8 cellular contexts compared by ENCODE assay signal in the genomic region with DNA sequence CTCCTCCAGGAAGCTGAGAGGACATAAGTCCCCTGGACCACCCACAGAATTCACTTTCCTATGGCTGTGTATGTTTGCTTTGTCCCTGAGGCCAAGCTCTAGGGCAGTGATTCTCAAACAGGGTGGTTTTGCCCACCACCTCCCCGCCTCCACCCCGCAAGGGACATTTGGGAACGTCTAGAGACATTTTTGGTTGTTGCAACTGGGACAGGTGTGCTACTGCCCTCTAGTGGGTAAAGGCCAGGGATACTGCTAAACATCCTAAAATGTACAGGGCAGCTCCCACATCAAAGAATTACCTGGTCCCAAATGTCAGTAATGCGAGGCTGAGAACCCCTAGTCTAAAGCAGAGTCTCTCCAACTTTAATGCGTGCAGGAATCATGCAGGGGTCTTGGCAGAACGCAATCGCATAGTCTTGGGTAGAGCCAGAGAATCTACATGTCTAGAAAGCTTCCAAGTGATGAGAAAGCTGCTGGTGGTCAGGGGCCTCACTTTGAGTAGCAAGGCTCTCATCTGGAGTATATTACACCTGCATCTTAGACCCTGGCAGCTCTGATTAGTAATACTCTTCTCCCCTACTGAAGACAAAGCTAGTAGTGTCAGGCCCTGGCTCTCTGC. TPM values are rescaled to one million over a fixed set of nuclear protein-coding genes. Genes with fewer than 3 reads are reported as not detected.
DNase-seq lines count a peak whose midpoint lies in the region; ATAC-seq, FAIRE-seq and TF ChIP-seq lines count a peak whose summit lies in the region.

No MANE protein-coding gene starts in this region.

- H2AFZ ChIP-seq in mesenchymal stem cell (ENCODE audit: low read depth, low read length), result no peak overlapping the region

- H3K79me1 ChIP-seq in mesenchymal stem cell (replicated peaks; ENCODE audit: low read length, poor library complexity, severe bottlenecking), result no peaks in the 10 kb centered on the region

- H3K27ac ChIP-seq in mesenchymal stem cell (ENCODE audit: low read length, poor library complexity, severe bottlenecking), result no peak overlapping the region

- no peak overlapping the region for H2AK5ac ChIP-seq in mesenchymal stem cell (ENCODE audit: low read length, severe bottlenecking)

- peaks cover 0 to 49% of the 10 kb centered on the region in 2 experiments for H3K27me3 ChIP-seq in mesenchymal stem cell (ENCODE audit: control insufficient read depth in 1 of 2, insufficient read depth in 1 of 2, low read length in 2 of 2)

- H3K14ac ChIP-seq in mesenchymal stem cell (ENCODE audit: low read length in 2 of 2), result no peak overlapping the region

- no peak for ATAC-seq in HG02870 (IDR thresholded peaks at IDR 0.05; ENCODE audit: unreplicated experiment)

- no peak for TF ChIP-seq POLR2A in GM12891 (IDR thresholded peaks at IDR 0.05; ENCODE audit: low read depth, low read length)

- CTCF ChIA-PET in AG04449 (lab: Yijun Ruan, JAX), result interaction anchor here (0.7 to 12.2 kb wide), 54 partner anchors 9 to 341 kb away, joined by 3 to 297 read pairs (median 5); a partner anchor contains a TSS

- H4K8ac ChIP-seq in mesenchymal stem cell (ENCODE audit: low read length), result no peak overlapping the region

- H3K23ac ChIP-seq in mesenchymal stem cell (ENCODE audit: low read length in 2 of 2), result no peak overlapping the region

- no peaks in the 10 kb centered on the region for H3K9me3 ChIP-seq in mesenchymal stem cell (ENCODE audit: control insufficient read depth, low read length)

- H2BK5ac ChIP-seq in mesenchymal stem cell (ENCODE audit: low read depth, low read length, poor library complexity, severe bottlenecking), result no peak overlapping the region

- peaks cover 12% of the 10 kb centered on the region for H3K4me1 ChIP-seq in mesenchymal stem cell (ENCODE audit: control insufficient read depth, insufficient read depth, low read depth, low read length)

- peak; percentile 79 for TF ChIP-seq CTCF in AG04449 (IDR thresholded peaks at IDR 0.05; ENCODE audit: insufficient read depth, low read length, missing control alignments)

- FAIRE-seq in GM12891 (lab: Jason Lieb, UNC), result peak; percentile 85

- H3K4ac ChIP-seq in mesenchymal stem cell (ENCODE audit: low read depth in 1 of 2, low read length in 2 of 2), result no peak overlapping the region

- no peak overlapping the region for H3K9ac ChIP-seq in mesenchymal stem cell (ENCODE audit: low read length)

- no peak overlapping the region for H3K4me3 ChIP-seq in AG04449 (ENCODE audit: low read depth, low read length)
- no peak overlapping the region for H3K4me3 ChIP-seq in mesenchymal stem cell (ENCODE audit: insufficient read depth in 1 of 2, low read depth in 1 of 2, low read length in 2 of 2)

- peaks cover 0 to 10% of the 10 kb centered on the region in 2 experiments for H3K36me3 ChIP-seq in mesenchymal stem cell (ENCODE audit: control insufficient read depth in 1 of 2, insufficient read depth in 2 of 2, low read depth in 1 of 2, low read length in 2 of 2)

- 17% methylated on average over 6 of the region's 7 CpGs for WGBS in mesenchymal stem cell

- no peak overlapping the region for H2BK120ac ChIP-seq in mesenchymal stem cell (ENCODE audit: low read depth, low read length)

- no peak overlapping the region for H2BK12ac ChIP-seq in mesenchymal stem cell (ENCODE audit: low read length in 2 of 2)

- POLR2A ChIA-PET in AG04449 (lab: Yijun Ruan, JAX), result interaction anchor here (0.6 kb wide), 1 partner anchor 52 kb away, joined by 4 read pairs; no protein-coding TSS in a partner anchor

- no peak overlapping the region for H3K18ac ChIP-seq in mesenchymal stem cell (ENCODE audit: low read depth in 1 of 2, low read length in 2 of 2)

- no peak overlapping the region for H2BK15ac ChIP-seq in mesenchymal stem cell (ENCODE audit: low read depth, poor library complexity, severe bottlenecking)

- H4K91ac ChIP-seq in mesenchymal stem cell (ENCODE audit: low read length), result no peak overlapping the region

- DNase-seq in AG04449 (ENCODE audit: low read depth, low spot score) (peak; percentile 7), GM12891 (ENCODE audit: insufficient read length, low spot score) (no peak), NCI-H510A (lab: John Stamatoyannopoulos, UW) (peak; percentile 3), mesenchymal stem cell (peak; percentile 55)
- DNase-seq in activated CD4-positive, alpha-beta T cell treated with anti-CD3 and anti-CD28 coated beads, Interleukin-2, amount 50 U/mL, for 4 hours, result peak; percentile 44 to 57
- peak; percentile 38 for DNase-seq in effector CD4-positive, alpha-beta T cell
- DNase-seq in stimulated activated naive CD4-positive, alpha-beta T cell treated with Interleukin-2 at 50 U/mL for 16 hours (lab: John Stamatoyannopoulos, UW), result peak; percentile 40

- H3K4me2 ChIP-seq in mesenchymal stem cell (ENCODE audit: low read length, poor library complexity, severe bottlenecking), result no peak overlapping the region

TF ChIP-seq in GM12891, 5 proteins besides CTCF, POLR2A, EP300 and RAD21:
- no peak for TF ChIP-seq TAF1 (IDR thresholded peaks at IDR 0.05; ENCODE audit: low read depth, low read length)
- TF ChIP-seq SPI1 (IDR thresholded peaks at IDR 0.05; ENCODE audit: low read depth, low read length), result no peak
- TF ChIP-seq PAX5 (IDR thresholded peaks at IDR 0.05; ENCODE audit: insufficient read depth, low read length, severe bottlenecking), result no peak
- no peak for TF ChIP-seq POU2F2 (IDR thresholded peaks at IDR 0.05; ENCODE audit: low read depth, low read length)
- no peak for TF ChIP-seq POLR2AphosphoS5 (IDR thresholded peaks at IDR 0.05; ENCODE audit: low read depth, low read length)

RNA-seq across cellular contexts. Expression of a gene that starts 5.1 kb away (rescaled TPM):
- not detected for polyA plus RNA-seq in GM12891 (2012; ENCODE audit: low read depth, missing spikeins)
- 0.03 TPM for polyA plus RNA-seq in mesenchymal stem cell (2013, experiment 1 of 2)
- 0.01 TPM for polyA plus RNA-seq in mesenchymal stem cell (2013, experiment 2 of 2)

RNA-seq across cellular contexts. Expression of a gene that starts 19.1 kb away (rescaled TPM):
- 0.12 TPM for polyA plus RNA-seq in GM12891 (2012; ENCODE audit: low read depth, missing spikeins)
- polyA plus RNA-seq in mesenchymal stem cell (2013, experiment 1 of 2), result not detected
- polyA plus RNA-seq in mesenchymal stem cell (2013, experiment 2 of 2), result not detected

RNA-seq across cellular contexts. Expression of a gene that starts 28.4 kb away (rescaled TPM):
- polyA plus RNA-seq in GM12891 (2012; ENCODE audit: low read depth, missing spikeins), result not detected
- not detected for polyA plus RNA-seq in mesenchymal stem cell (2013, experiment 1 of 2)
- not detected for polyA plus RNA-seq in mesenchymal stem cell (2013, experiment 2 of 2)
